In the genomic region with DNA sequence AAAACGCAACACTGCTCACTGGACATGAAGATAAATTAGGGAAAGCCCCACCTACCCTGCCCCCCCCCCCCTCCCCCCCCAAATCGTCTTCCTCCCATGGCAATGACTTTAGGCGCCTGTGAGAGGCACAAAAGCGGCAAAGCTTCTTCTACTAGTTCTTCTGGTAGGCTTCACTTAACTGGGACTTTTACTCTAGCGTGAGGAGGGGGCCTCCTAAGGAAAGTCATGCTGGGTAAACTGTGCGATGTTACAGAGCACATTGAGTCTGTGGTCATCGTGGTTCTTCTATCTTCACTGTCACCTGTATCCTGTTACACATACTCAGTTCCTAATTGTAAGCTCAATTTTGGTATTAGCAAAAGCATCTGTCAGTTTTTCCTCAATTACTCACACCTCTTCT, we compare ENCODE assay signal across 17 cellular contexts. TPM values are rescaled to one million over a fixed set of nuclear protein-coding genes. Genes with fewer than 3 reads are reported as not detected.
DNase-seq lines count a peak whose midpoint lies in the region; ATAC-seq and TF ChIP-seq lines count a peak whose summit lies in the region.
"Had no signal": no experiment of that assay in that cellular context is flagged by ENCODE, and none has a peak within 500 bp of the region (broad histone marks: within the 10 kb centered on the region; RNA-seq: fewer than 3 reads in every experiment).

No MANE protein-coding gene starts in this region.

- no peaks in the 10 kb centered on the region for H3K9me3 ChIP-seq in gastrocnemius medialis
- H3K9me3 ChIP-seq: breast epithelium, ovary had no signal

- no peaks in the 10 kb centered on the region for H3K27me3 Mint-ChIP-seq in activated naive CD4-positive, alpha-beta T cell treated with anti-CD3 and anti-CD28 coated beads, Interleukin-2, amount 50 U/mL, for 24 hours
- H3K27me3 Mint-ChIP-seq in activated naive CD8-positive, alpha-beta T cell treated with anti-CD3 and anti-CD28 coated beads, Interleukin-2, amount 50 U/mL, for 24 hours, result no peaks in the 10 kb centered on the region

- no peaks in the 10 kb centered on the region for H3K9me3 Mint-ChIP-seq in activated naive CD4-positive, alpha-beta T cell treated with anti-CD3 and anti-CD28 coated beads, Interleukin-2, amount 50 U/mL, for 24 hours
- no peaks in the 10 kb centered on the region for H3K9me3 Mint-ChIP-seq in activated naive CD8-positive, alpha-beta T cell treated with anti-CD3 and anti-CD28 coated beads, Interleukin-2, amount 50 U/mL, for 24 hours
- H3K9me3 Mint-ChIP-seq: activated T-helper 2 cell treated with anti-CD3 and anti-CD28 coated beads, Interferon-gamma antibody, Interleukin-2, Interleukin-4, amounts not matched to agents 10 μg/mL and 5 μg/mL and 100 μg/mL, durations not matched to agents 14 hours and 24 hours and 36 hours had no signal

- H3K4me3 ChIP-seq in gastrocnemius medialis, result no peak overlapping the region
- H3K4me3 ChIP-seq: breast epithelium, ovary had no signal

- POLR2A ChIA-PET in GM10248 (lab: Yijun Ruan, JAX), result interaction anchor here (0.8 to 1.3 kb wide), 2 partner anchors 16 to 32 kb away, joined by 3 to 7 read pairs; partner anchors contain the start of gene YWHAG

- H3K27ac ChIP-seq in gastrocnemius medialis, result peak overlapping the region; percentile 97 to 100 (median 98)
- H3K27ac ChIP-seq: breast epithelium, ovary had no signal

- H3K36me3 Mint-ChIP-seq in activated naive CD4-positive, alpha-beta T cell treated with anti-CD3 and anti-CD28 coated beads, Interleukin-2, amount 50 U/mL, for 24 hours, result peaks cover 22% of the 10 kb centered on the region
- peaks cover 51% of the 10 kb centered on the region for H3K36me3 Mint-ChIP-seq in activated naive CD8-positive, alpha-beta T cell treated with anti-CD3 and anti-CD28 coated beads, Interleukin-2, amount 50 U/mL, for 24 hours (ENCODE audit: low read depth)

- H3K4me1 Mint-ChIP-seq in activated naive CD4-positive, alpha-beta T cell treated with anti-CD3 and anti-CD28 coated beads, Interleukin-2, amount 50 U/mL, for 24 hours, result peaks cover 35% of the 10 kb centered on the region
- peaks cover 29% of the 10 kb centered on the region for H3K4me1 Mint-ChIP-seq in activated naive CD8-positive, alpha-beta T cell treated with anti-CD3 and anti-CD28 coated beads, Interleukin-2, amount 50 U/mL, for 24 hours

- peaks cover 73 to 80% of the 10 kb centered on the region in 2 donors for H3K4me1 ChIP-seq in gastrocnemius medialis

- no peak for TF ChIP-seq POLR2A in gastrocnemius medialis (IDR thresholded peaks at IDR 0.05)

- H3K27me3 ChIP-seq in gastrocnemius medialis, result no peaks in the 10 kb centered on the region
- H3K27me3 ChIP-seq: breast epithelium, ovary had no signal

- TF ChIP-seq CTCF in gastrocnemius medialis (IDR thresholded peaks at IDR 0.05 in 4 of 5, conservative IDR thresholded peaks at IDR 0.05 in 1 of 5), result no peak
- TF ChIP-seq CTCF in GM10248 (IDR thresholded peaks at IDR 0.05; ENCODE audit: control extremely low read depth, extremely low read depth, low read depth, missing control alignments), result no peak

- no peak overlapping the region for H3K4me3 Mint-ChIP-seq in activated naive CD4-positive, alpha-beta T cell treated with anti-CD3 and anti-CD28 coated beads, Interleukin-2, amount 50 U/mL, for 24 hours
- no peak overlapping the region for H3K4me3 Mint-ChIP-seq in activated naive CD8-positive, alpha-beta T cell treated with anti-CD3 and anti-CD28 coated beads, Interleukin-2, amount 50 U/mL, for 24 hours

- CTCF ChIA-PET in GM10248 (lab: Yijun Ruan, JAX), result interaction anchor here (0.9 to 3.1 kb wide), 6 partner anchors 8 to 26 kb away, joined by 3 to 11 read pairs (median 4); no protein-coding TSS in a partner anchor

- intact Hi-C loops in gastrocnemius medialis (cut with DNase I; ENCODE audit: low total_unique reads), result loop anchor here (10.0 kb wide), 1 partner anchor 1467 kb away; the partner anchor contains the start of genes PHTF2 and TMEM60

- H3K27ac Mint-ChIP-seq in activated naive CD4-positive, alpha-beta T cell treated with anti-CD3 and anti-CD28 coated beads, Interleukin-2, amount 50 U/mL, for 24 hours, result peak overlapping the region; percentile 12
- no peak overlapping the region for H3K27ac Mint-ChIP-seq in activated naive CD8-positive, alpha-beta T cell treated with anti-CD3 and anti-CD28 coated beads, Interleukin-2, amount 50 U/mL, for 24 hours

- no peak for DNase-seq in activated naive CD4-positive, alpha-beta T cell treated with anti-CD3 and anti-CD28 coated beads, Interleukin-2, amount 50 U/mL, for 16 hours
- DNase-seq in KG1 (lab: John Stamatoyannopoulos, UW), result peak; percentile 78
- DNase-seq in activated naive CD8-positive, alpha-beta T cell treated with anti-CD3 and anti-CD28 coated beads, Interleukin-2, amount 50 U/mL, for 24 hours, result no peak
- no peak for DNase-seq in gastrocnemius medialis
- DNase-seq in NCI-H187 (lab: John Stamatoyannopoulos, UW), result no peak
- no peak for DNase-seq in GM10248 (ENCODE audit: extremely low spot score)
- DNase-seq: activated CD4-positive, CD25-positive, alpha-beta regulatory T cell; foreskin fibroblast; NCI-H1694 treated with DMSO at 0.1 percent for 48 hours; NCI-H510A treated with DMSO at 0.1 percent for 48 hours; substantia nigra; SW 1271 had no signal

- H3K36me3 ChIP-seq in gastrocnemius medialis, result peaks cover 2 to 31% of the 10 kb centered on the region in 2 donors
- H3K36me3 ChIP-seq: breast epithelium, ovary had no signal

- in situ Hi-C loops in gastrocnemius medialis (cut with MboI; ENCODE audit: low sequenced_read_pairs in 4 of 4), result no loop called here

- peak; percentile 55 for ATAC-seq in activated naive CD8-positive, alpha-beta T cell treated with anti-CD3 and anti-CD28 coated beads, Interleukin-2, amount 50 U/mL, for 24 hours
- ATAC-seq in gastrocnemius medialis, result no peak
- no peak for ATAC-seq in HG03280 (IDR thresholded peaks at IDR 0.05; ENCODE audit: unreplicated experiment)

RNA-seq across cellular contexts. Expression of gene HSPB1, which starts 25.1 kb away (rescaled TPM):
- 1,000 to 10,000 TPM; 1,878 to 2,898 (median 2,185) TPM for total RNA-seq in gastrocnemius medialis

RNA-seq across cellular contexts. Expression of gene YWHAG, which starts 31.2 kb away (rescaled TPM):
- total RNA-seq in gastrocnemius medialis, result 100 to 1,000 TPM; 119 to 262 (median 179) TPM
